18 cellular contexts compared by ENCODE assay signal in genomic region chr9:124618476-124618875, GRCh38.
DNase-seq lines count a peak whose midpoint lies in the region; ATAC-seq, FAIRE-seq and TF ChIP-seq lines count a peak whose summit lies in the region.
"Had no signal": no experiment of that assay in that cellular context is flagged by ENCODE, and none has a peak within 500 bp of the region (broad histone marks: within the 10 kb centered on the region; RNA-seq: fewer than 3 reads in every experiment).

No MANE protein-coding gene starts in this region.

- peak overlapping the region; percentile 15 for H3K27ac Mint-ChIP-seq in GM23338
- H3K27ac Mint-ChIP-seq: activated naive CD8-positive, alpha-beta T cell treated with anti-CD3 and anti-CD28 coated beads, Interleukin-2, amount 10 ng/mL, durations not matched to agents 7 days and 5 days; B cell had no signal

- no peaks in the 10 kb centered on the region for H3K36me3 Mint-ChIP-seq in GM23338 (ENCODE audit: low read depth)
- H3K36me3 Mint-ChIP-seq: activated naive CD8-positive, alpha-beta T cell treated with anti-CD3 and anti-CD28 coated beads, Interleukin-2, amount 10 ng/mL, durations not matched to agents 7 days and 5 days had no signal

- 53 to 58% methylated on average over 3 of the region's 3 CpGs for WGBS in thyroid gland, 2 donors

- H3K27me3 Mint-ChIP-seq in GM23338 (ENCODE audit: insufficient read depth, low read depth, poor library complexity), result peaks cover 2% of the 10 kb centered on the region
- H3K27me3 Mint-ChIP-seq: B cell had no signal

- H3K4me3 Mint-ChIP-seq in GM23338, result no peak overlapping the region
- H3K4me3 Mint-ChIP-seq: activated naive CD8-positive, alpha-beta T cell treated with anti-CD3 and anti-CD28 coated beads, Interleukin-2, amount 10 ng/mL, durations not matched to agents 7 days and 5 days; B cell; neural crest cell; stimulated activated naive CD8-positive, alpha-beta T cell treated with anti-CD3 and anti-CD28 coated beads, Interleukin-15, amount 100 ng/mL, for 72 hours had no signal

- FAIRE-seq in RCC 7860 (lab: Jason Lieb, UNC), result peak; percentile 98
- FAIRE-seq: colon had no signal

- peaks cover 57% of the 10 kb centered on the region for H3K4me1 ChIP-seq in GM23338 (ENCODE audit: insufficient read depth)
- H3K4me1 ChIP-seq in thyroid gland, result peaks cover 23 to 39% of the 10 kb centered on the region in 2 donors
- H3K4me1 ChIP-seq: upper lobe of left lung had no signal

- no peak for TF ChIP-seq CTCF in GM23338 (conservative IDR thresholded peaks at IDR 0.05; ENCODE audit: low read depth in 2 of 2)
- TF ChIP-seq CTCF in thyroid gland (IDR thresholded peaks at IDR 0.05), result no peak

- no peak overlapping the region for H3K27ac ChIP-seq in GM23338 (ENCODE audit: low read depth)
- peak overlapping the region; percentile 3 to 51 (median 21) for H3K27ac ChIP-seq in thyroid gland
- H3K27ac ChIP-seq: GM23248, upper lobe of left lung had no signal

- no peak for TF ChIP-seq POLR2A in thyroid gland (IDR thresholded peaks at IDR 0.05)

- no peaks in the 10 kb centered on the region for H3K9me3 Mint-ChIP-seq in GM23338
- H3K9me3 Mint-ChIP-seq: activated naive CD8-positive, alpha-beta T cell treated with anti-CD3 and anti-CD28 coated beads, Interleukin-2, amount 10 ng/mL, durations not matched to agents 7 days and 5 days; neural crest cell; stimulated activated naive CD8-positive, alpha-beta T cell treated with anti-CD3 and anti-CD28 coated beads, Interleukin-15, amount 100 ng/mL, for 72 hours had no signal

- H3K4me3 ChIP-seq in GM23338 (no peak overlapping the region), thyroid gland (replicated peaks in 1 of 3) (no peak overlapping the region)
- H3K4me3 ChIP-seq: GM23248, upper lobe of left lung had no signal

- no peaks in the 10 kb centered on the region for H3K36me3 ChIP-seq in GM23338 (ENCODE audit: insufficient read depth)
- H3K36me3 ChIP-seq in thyroid gland, result no peaks in the 10 kb centered on the region
- H3K36me3 ChIP-seq: upper lobe of left lung had no signal

- H3K9me2 ChIP-seq in GM23338 (ENCODE audit: insufficient read depth), result no peaks in the 10 kb centered on the region

- H3K79me2 ChIP-seq in GM23338 (replicated peaks; ENCODE audit: insufficient read depth), result peaks cover 3% of the 10 kb centered on the region; the same call in 1 of the 2 replicates

- ATAC-seq in GM23338 (no peak), left lobe of liver (peak; percentile 46), HG02973 (IDR thresholded peaks at IDR 0.05; ENCODE audit: unreplicated experiment) (no peak), HG02840 (IDR thresholded peaks at IDR 0.05; ENCODE audit: low FRiP score, unreplicated experiment) (no peak)

- intact Hi-C loops in thyroid gland (cut with DNase I), result loop anchor here (10.0 kb wide), 1 partner anchor 236 kb away; the partner anchor contains the start of gene WDR38

- no peaks in the 10 kb centered on the region for H3K9me3 ChIP-seq in thyroid gland
- H3K9me3 ChIP-seq: upper lobe of left lung had no signal

- no peak overlapping the region for H2AFZ ChIP-seq in GM23338
- H2AFZ ChIP-seq: GM23248 had no signal

- H3F3A ChIP-seq in GM23338 (replicated peaks; ENCODE audit: low read depth), result 0 out of 2 replicates have a peak, but pooled peaks cover 5% of the 10 kb centered on the region

- no peak for DNase-seq in GM23338 (ENCODE audit: low spot score)
- DNase-seq in RCC 7860 (ENCODE audit: low spot score), result peak; percentile 92
- DNase-seq in left lobe of liver (ENCODE audit: low spot score), result no peak
- no peak for DNase-seq in thyroid gland
- no peak for DNase-seq in NCI-H2196 (lab: John Stamatoyannopoulos, UW; ENCODE audit: unreplicated experiment)
- DNase-seq: activated CD4-positive, alpha-beta T cell treated with anti-CD3 and anti-CD28 coated beads, Interleukin-2, amount 50 U/mL, for 1 hour; activated naive CD8-positive, alpha-beta T cell treated with anti-CD3 and anti-CD28 coated beads, Interleukin-2, amount 10 ng/mL, durations not matched to agents 7 days and 5 days; GM23248; NCI-H524 treated with DMSO at 0.1 percent for 48 hours; SHP77 treated with DMSO at 0.1 percent for 48 hours; stimulated activated CD4-positive, alpha-beta T cell treated with anti-CD3 and anti-CD28 coated beads, Interleukin-4, amount 100 ng/mL, for 24 hours; stimulated activated naive CD8-positive, alpha-beta T cell treated with anti-CD3 and anti-CD28 coated beads, Interleukin-15, amount 100 ng/mL, for 72 hours; upper lobe of left lung had no signal

- no peak overlapping the region for H3K4me2 ChIP-seq in GM23338

- no peaks in the 10 kb centered on the region for H4K20me1 ChIP-seq in GM23338 (replicated peaks; ENCODE audit: insufficient read depth)

- H3K4me1 Mint-ChIP-seq in GM23338, result peaks cover 60% of the 10 kb centered on the region
- H3K4me1 Mint-ChIP-seq: activated naive CD8-positive, alpha-beta T cell treated with anti-CD3 and anti-CD28 coated beads, Interleukin-2, amount 10 ng/mL, durations not matched to agents 7 days and 5 days; B cell; stimulated activated naive CD8-positive, alpha-beta T cell treated with anti-CD3 and anti-CD28 coated beads, Interleukin-15, amount 100 ng/mL, for 72 hours had no signal

- H3K27me3 ChIP-seq in GM23338 (ENCODE audit: insufficient read depth) (no peaks in the 10 kb centered on the region), thyroid gland (no peaks in the 10 kb centered on the region)
- H3K27me3 ChIP-seq: upper lobe of left lung had no signal

TF ChIP-seq in GM23338, 12 proteins besides CTCF, POLR2A, EP300 and RAD21 (continues in another document):
- TF ChIP-seq STAT1 (IDR thresholded peaks at IDR 0.05; ENCODE audit: unreplicated experiment) (no peak), ETS1 (IDR thresholded peaks at IDR 0.05) (no peak), ZNF114 (CRISPR knock-in tag; IDR thresholded peaks at IDR 0.05) (no peak), EZH2phosphoT487 (IDR thresholded peaks at IDR 0.05; ENCODE audit: unreplicated experiment) (no peak), CREB1 (CRISPR knock-in tag; IDR thresholded peaks at IDR 0.05; ENCODE audit: low read depth) (no peak), EZH2 (IDR thresholded peaks at IDR 0.05; ENCODE audit: low read depth, unreplicated experiment) (no peak), POLR2AphosphoS5 (IDR thresholded peaks at IDR 0.05; ENCODE audit: low read depth) (no peak), NANOG (IDR thresholded peaks at IDR 0.05; ENCODE audit: borderline replicate concordance) (no peak)
- TF ChIP-seq, protein P1, sequence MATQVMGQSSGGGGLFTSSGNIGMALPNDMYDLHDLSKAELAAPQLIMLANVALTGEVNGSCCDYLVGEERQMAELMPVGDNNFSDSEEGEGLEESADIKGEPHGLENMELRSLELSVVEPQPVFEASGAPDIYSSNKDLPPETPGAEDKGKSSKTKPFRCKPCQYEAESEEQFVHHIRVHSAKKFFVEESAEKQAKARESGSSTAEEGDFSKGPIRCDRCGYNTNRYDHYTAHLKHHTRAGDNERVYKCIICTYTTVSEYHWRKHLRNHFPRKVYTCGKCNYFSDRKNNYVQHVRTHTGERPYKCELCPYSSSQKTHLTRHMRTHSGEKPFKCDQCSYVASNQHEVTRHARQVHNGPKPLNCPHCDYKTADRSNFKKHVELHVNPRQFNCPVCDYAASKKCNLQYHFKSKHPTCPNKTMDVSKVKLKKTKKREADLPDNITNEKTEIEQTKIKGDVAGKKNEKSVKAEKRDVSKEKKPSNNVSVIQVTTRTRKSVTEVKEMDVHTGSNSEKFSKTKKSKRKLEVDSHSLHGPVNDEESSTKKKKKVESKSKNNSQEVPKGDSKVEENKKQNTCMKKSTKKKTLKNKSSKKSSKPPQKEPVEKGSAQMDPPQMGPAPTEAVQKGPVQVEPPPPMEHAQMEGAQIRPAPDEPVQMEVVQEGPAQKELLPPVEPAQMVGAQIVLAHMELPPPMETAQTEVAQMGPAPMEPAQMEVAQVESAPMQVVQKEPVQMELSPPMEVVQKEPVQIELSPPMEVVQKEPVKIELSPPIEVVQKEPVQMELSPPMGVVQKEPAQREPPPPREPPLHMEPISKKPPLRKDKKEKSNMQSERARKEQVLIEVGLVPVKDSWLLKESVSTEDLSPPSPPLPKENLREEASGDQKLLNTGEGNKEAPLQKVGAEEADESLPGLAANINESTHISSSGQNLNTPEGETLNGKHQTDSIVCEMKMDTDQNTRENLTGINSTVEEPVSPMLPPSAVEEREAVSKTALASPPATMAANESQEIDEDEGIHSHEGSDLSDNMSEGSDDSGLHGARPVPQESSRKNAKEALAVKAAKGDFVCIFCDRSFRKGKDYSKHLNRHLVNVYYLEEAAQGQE (IDR thresholded peaks at IDR 0.05; ENCODE audit: unreplicated experiment), result no peak
